Comparison of ENCODE assay signal across 1 cellular context in the genomic region with DNA sequence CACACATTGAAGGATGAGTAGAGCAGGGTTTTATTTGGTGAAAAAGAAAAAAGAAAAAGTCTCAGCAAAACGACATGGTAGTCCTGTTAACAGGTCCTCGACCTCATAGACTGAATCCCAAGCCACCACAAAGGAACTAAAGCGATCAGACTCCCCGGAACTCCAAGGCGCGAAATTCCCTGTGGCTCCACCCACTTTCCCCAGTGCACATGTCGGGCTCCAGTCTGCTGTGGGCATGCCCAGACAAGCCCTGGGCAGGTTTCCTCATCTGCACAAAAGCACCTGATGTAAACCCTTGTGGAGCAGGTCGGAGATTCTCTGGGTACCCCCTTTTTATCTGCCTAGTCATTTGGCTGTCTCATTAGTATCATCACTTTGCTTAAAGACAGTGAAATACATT.
TF ChIP-seq lines count a peak whose summit lies in the region.

No MANE protein-coding gene starts in this region.

TF ChIP-seq in GM23338, 12 proteins besides CTCF, POLR2A, EP300 and RAD21 (continued from another document):
- TF ChIP-seq, protein P1, sequence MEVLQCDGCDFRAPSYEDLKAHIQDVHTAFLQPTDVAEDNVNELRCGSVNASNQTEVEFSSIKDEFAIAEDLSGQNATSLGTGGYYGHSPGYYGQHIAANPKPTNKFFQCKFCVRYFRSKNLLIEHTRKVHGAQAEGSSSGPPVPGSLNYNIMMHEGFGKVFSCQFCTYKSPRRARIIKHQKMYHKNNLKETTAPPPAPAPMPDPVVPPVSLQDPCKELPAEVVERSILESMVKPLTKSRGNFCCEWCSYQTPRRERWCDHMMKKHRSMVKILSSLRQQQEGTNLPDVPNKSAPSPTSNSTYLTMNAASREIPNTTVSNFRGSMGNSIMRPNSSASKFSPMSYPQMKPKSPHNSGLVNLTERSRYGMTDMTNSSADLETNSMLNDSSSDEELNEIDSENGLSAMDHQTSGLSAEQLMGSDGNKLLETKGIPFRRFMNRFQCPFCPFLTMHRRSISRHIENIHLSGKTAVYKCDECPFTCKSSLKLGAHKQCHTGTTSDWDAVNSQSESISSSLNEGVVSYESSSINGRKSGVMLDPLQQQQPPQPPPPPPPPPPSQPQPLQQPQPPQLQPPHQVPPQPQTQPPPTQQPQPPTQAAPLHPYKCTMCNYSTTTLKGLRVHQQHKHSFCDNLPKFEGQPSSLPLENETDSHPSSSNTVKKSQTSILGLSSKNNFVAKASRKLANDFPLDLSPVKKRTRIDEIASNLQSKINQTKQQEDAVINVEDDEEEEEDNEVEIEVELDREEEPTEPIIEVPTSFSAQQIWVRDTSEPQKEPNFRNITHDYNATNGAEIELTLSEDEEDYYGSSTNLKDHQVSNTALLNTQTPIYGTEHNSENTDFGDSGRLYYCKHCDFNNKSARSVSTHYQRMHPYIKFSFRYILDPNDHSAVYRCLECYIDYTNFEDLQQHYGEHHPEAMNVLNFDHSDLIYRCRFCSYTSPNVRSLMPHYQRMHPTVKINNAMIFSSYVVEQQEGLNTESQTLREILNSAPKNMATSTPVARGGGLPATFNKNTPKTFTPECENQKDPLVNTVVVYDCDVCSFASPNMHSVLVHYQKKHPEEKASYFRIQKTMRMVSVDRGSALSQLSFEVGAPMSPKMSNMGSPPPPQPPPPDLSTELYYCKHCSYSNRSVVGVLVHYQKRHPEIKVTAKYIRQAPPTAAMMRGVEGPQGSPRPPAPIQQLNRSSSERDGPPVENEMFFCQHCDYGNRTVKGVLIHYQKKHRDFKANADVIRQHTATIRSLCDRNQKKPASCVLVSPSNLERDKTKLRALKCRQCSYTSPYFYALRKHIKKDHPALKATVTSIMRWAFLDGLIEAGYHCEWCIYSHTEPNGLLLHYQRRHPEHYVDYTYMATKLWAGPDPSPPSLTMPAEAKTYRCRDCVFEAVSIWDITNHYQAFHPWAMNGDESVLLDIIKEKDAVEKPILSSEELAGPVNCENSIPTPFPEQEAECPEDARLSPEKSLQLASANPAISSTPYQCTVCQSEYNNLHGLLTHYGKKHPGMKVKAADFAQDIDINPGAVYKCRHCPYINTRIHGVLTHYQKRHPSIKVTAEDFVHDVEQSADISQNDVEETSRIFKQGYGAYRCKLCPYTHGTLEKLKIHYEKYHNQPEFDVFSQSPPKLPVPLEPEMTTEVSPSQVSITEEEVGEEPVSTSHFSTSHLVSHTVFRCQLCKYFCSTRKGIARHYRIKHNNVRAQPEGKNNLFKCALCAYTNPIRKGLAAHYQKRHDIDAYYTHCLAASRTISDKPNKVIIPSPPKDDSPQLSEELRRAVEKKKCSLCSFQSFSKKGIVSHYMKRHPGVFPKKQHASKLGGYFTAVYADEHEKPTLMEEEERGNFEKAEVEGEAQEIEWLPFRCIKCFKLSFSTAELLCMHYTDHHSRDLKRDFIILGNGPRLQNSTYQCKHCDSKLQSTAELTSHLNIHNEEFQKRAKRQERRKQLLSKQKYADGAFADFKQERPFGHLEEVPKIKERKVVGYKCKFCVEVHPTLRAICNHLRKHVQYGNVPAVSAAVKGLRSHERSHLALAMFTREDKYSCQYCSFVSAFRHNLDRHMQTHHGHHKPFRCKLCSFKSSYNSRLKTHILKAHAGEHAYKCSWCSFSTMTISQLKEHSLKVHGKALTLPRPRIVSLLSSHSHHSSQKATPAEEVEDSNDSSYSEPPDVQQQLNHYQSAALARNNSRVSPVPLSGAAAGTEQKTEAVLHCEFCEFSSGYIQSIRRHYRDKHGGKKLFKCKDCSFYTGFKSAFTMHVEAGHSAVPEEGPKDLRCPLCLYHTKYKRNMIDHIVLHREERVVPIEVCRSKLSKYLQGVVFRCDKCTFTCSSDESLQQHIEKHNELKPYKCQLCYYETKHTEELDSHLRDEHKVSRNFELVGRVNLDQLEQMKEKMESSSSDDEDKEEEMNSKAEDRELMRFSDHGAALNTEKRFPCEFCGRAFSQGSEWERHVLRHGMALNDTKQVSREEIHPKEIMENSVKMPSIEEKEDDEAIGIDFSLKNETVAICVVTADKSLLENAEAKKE (CRISPR knock-in tag; IDR thresholded peaks at IDR 0.05), result no peak
- no peak for TF ChIP-seq JUNB (IDR thresholded peaks at IDR 0.05; ENCODE audit: unreplicated experiment)
- TF ChIP-seq, protein P2, sequence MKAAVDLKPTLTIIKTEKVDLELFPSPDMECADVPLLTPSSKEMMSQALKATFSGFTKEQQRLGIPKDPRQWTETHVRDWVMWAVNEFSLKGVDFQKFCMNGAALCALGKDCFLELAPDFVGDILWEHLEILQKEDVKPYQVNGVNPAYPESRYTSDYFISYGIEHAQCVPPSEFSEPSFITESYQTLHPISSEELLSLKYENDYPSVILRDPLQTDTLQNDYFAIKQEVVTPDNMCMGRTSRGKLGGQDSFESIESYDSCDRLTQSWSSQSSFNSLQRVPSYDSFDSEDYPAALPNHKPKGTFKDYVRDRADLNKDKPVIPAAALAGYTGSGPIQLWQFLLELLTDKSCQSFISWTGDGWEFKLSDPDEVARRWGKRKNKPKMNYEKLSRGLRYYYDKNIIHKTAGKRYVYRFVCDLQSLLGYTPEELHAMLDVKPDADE (IDR thresholded peaks at IDR 0.05), result no peak
